10 cellular contexts compared by ENCODE assay signal in the genomic region with DNA sequence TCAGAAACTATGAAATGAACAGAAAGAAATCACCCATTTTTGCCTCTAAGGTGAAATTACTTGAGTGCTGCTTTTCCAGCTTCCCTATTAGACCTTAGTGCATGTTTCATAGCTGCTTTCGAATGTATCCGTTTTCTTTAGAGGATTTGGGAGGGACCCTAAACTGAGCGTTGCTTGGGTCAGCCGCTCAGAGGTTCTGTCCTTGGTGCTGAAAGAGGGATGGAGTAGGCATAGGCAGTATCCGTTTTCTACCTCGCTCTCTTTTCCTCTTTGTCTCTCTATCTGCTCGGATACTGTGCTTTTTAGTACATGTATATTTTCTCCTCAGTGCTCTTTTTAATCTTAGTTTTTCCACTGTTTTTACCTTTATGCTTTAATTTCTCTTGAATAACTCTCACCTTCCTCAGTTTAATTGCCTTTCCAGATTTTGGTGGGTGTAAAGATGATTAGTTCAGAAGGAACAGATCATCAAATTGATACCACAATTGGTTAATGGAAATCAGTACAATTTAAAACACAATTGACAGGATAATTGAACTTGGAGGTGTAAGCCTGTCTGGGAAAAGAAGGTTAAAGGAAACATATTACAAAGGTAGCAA. TPM values are rescaled to one million over a fixed set of nuclear protein-coding genes. Genes with fewer than 3 reads are reported as not detected.
DNase-seq lines count a peak whose midpoint lies in the region; ATAC-seq and TF ChIP-seq lines count a peak whose summit lies in the region.
"Had no signal": no experiment of that assay in that cellular context is flagged by ENCODE, and none has a peak within 500 bp of the region (broad histone marks: within the 10 kb centered on the region; RNA-seq: fewer than 3 reads in every experiment).

A gene (minus strand): TSS at position 283 of the 599 bp plus-strand sequence. CDS start 7,060 bp downstream, outside the sequence.

- peaks cover 0 to 10% (median 2%) of the 10 kb centered on the region in 7 donors for H3K9me3 Mint-ChIP-seq in naive B cell

- DNase-seq in DMS 273 (lab: John Stamatoyannopoulos, UW; ENCODE audit: unreplicated experiment) (peak; percentile 35), DMS 273 treated with DMSO at 0.1 percent for 48 hours (lab: John Stamatoyannopoulos, UW) (no peak), dermis blood vessel endothelial cell (peak; percentile 53), naive B cell (peak; percentile 1), NCI-H1105 treated with DMSO at 0.1 percent for 48 hours (lab: John Stamatoyannopoulos, UW) (no peak)

- no peak within 1 kb of the TSS for H3K4me3 Mint-ChIP-seq in naive B cell

- H3K36me3 ChIP-seq in OCI-LY3 (replicated peaks; ENCODE audit: low read depth, low read length) = no peaks in the 10 kb centered on the region

- no peak within 1 kb of the TSS for H2AFZ ChIP-seq in OCI-LY3 (ENCODE audit: low read depth, low read length)

- H3K4me3 ChIP-seq in OCI-LY3 (ENCODE audit: low read length) = no peak within 1 kb of the TSS

- peak in 1 of 2 donors; percentile 30 for ATAC-seq in naive B cell (ENCODE audit: low read depth in 2 of 2)
- ATAC-seq in HG03354 (IDR thresholded peaks at IDR 0.05; ENCODE audit: poor library complexity, severe bottlenecking, unreplicated experiment) = no peak
- ATAC-seq in GM19395 (IDR thresholded peaks at IDR 0.05; ENCODE audit: unreplicated experiment) = no peak

- H3K9me3 ChIP-seq in OCI-LY3 (ENCODE audit: insufficient read depth, low read length) = no peaks in the 10 kb centered on the region; the same call in 1 of the 2 replicates

- no peak within 1 kb of the TSS for H3K27ac ChIP-seq in OCI-LY3 (ENCODE audit: low read length)
- H3K27ac ChIP-seq: 22Rv1 had no signal

- peaks cover 0 to 18% (median 12%) of the 10 kb centered on the region in 3 donors for H3K27me3 Mint-ChIP-seq in naive B cell

- peak within 1 kb of the TSS; percentile 23; the same call in 1 of the 2 replicates for H3K4me2 ChIP-seq in OCI-LY3 (ENCODE audit: low read length)

- H3K9ac ChIP-seq in OCI-LY3 (ENCODE audit: low read length) = no peak within 1 kb of the TSS

- H4K20me1 ChIP-seq in OCI-LY3 (ENCODE audit: insufficient read depth, low read length) = no peaks in the 10 kb centered on the region

- no peak for TF ChIP-seq CTCF in OCI-LY3 (IDR thresholded peaks at IDR 0.05; ENCODE audit: low read depth, low read length)

- peaks cover 16% of the 10 kb centered on the region; the same call in 1 of the 2 replicates for H3K27me3 ChIP-seq in OCI-LY3 (ENCODE audit: low read depth, low read length)

- peaks cover 0 to 5% (median 4%) of the 10 kb centered on the region in 3 donors for H3K4me1 Mint-ChIP-seq in naive B cell

- H3K4me1 ChIP-seq in OCI-LY3 (ENCODE audit: low read length) = peaks cover 2% of the 10 kb centered on the region; the same call in 1 of the 2 replicates

- H3K36me3 Mint-ChIP-seq in naive B cell = peaks cover 0 to 5% of the 10 kb centered on the region in 2 donors

- no peak within 1 kb of the TSS for H3K27ac Mint-ChIP-seq in naive B cell

- H3K79me2 ChIP-seq in OCI-LY3 (ENCODE audit: low read length) = no peaks in the 10 kb centered on the region

RNA-seq across cellular contexts. Expression of the gene that starts here (rescaled TPM):
- not detected in 2 replicates for total RNA-seq in dermis blood vessel endothelial cell
- not detected for polyA plus RNA-seq in naive B cell (ENCODE audit: low read depth in 6 of 6)
- total RNA-seq: chondrocyte had no signal

Comparison
In these comparisons a context has a peak if more than half of its experiments do, and no peak if none do; other contexts are left out.
1. Peak in DNase-seq in dermis blood vessel endothelial cell; RNA of the gene not detected or under 1 TPM.
2. Peak in DNase-seq in naive B cell; RNA of the gene not detected or under 1 TPM.